ENCODE assay signal across 8 cellular contexts in genomic region chr1:74964508-74964907, GRCh38.
DNase-seq lines count a peak whose midpoint lies in the region; ATAC-seq and TF ChIP-seq lines count a peak whose summit lies in the region.

No MANE protein-coding gene starts in this region.

- no peak for ATAC-seq in activated T-helper 17 cell treated with anti-CD3 and anti-CD28 coated beads, Interleukin-2, amount 50 U/mL, for 72 hours (replicated peaks)

- no peak for TF ChIP-seq CTCF in mesothelial cell of epicardium (IDR thresholded peaks at IDR 0.05; ENCODE audit: unreplicated experiment)

- no peak overlapping the region for H3K27ac Mint-ChIP-seq in mesothelial cell of epicardium
- H3K27ac Mint-ChIP-seq in activated T-helper 17 cell treated with anti-CD3 and anti-CD28 coated beads, Interleukin-2, amount 50 U/mL, for 72 hours: no peak overlapping the region

- H3K4me1 Mint-ChIP-seq in mesothelial cell of epicardium: peaks cover 8% of the 10 kb centered on the region
- no peaks in the 10 kb centered on the region for H3K4me1 Mint-ChIP-seq in activated T-helper 17 cell treated with anti-CD3 and anti-CD28 coated beads, Interleukin-2, amount 50 U/mL, for 72 hours

- no peak overlapping the region for H3K4me3 Mint-ChIP-seq in mesothelial cell of epicardium
- H3K4me3 Mint-ChIP-seq in activated T-helper 17 cell treated with anti-CD3 and anti-CD28 coated beads, Interleukin-2, amount 50 U/mL, for 72 hours: no peak overlapping the region

- no peaks in the 10 kb centered on the region for H3K36me3 Mint-ChIP-seq in mesothelial cell of epicardium
- no peaks in the 10 kb centered on the region for H3K36me3 Mint-ChIP-seq in activated T-helper 17 cell treated with anti-CD3 and anti-CD28 coated beads, Interleukin-2, amount 50 U/mL, for 72 hours (ENCODE audit: low read depth)

- peaks cover 24% of the 10 kb centered on the region for H3K27me3 Mint-ChIP-seq in mesothelial cell of epicardium (ENCODE audit: low read depth)
- no peaks in the 10 kb centered on the region for H3K27me3 Mint-ChIP-seq in activated T-helper 17 cell treated with anti-CD3 and anti-CD28 coated beads, Interleukin-2, amount 50 U/mL, for 72 hours

- no peaks in the 10 kb centered on the region for H3K9me3 Mint-ChIP-seq in mesothelial cell of epicardium
- peaks cover 4% of the 10 kb centered on the region for H3K9me3 Mint-ChIP-seq in activated T-helper 17 cell treated with anti-CD3 and anti-CD28 coated beads, Interleukin-2, amount 50 U/mL, for 72 hours

- peak; percentile 65 for DNase-seq in DMS53 treated with DMSO at 0.1 percent for 48 hours (lab: John Stamatoyannopoulos, UW; ENCODE audit: unreplicated experiment)
- peak; percentile 99 for DNase-seq in NCI-H1105 treated with DMSO at 0.1 percent for 48 hours (lab: John Stamatoyannopoulos, UW)
- peak; percentile 77 to 87 for DNase-seq in SHP77 (lab: John Stamatoyannopoulos, UW)
- peak; percentile 53 to 69 for DNase-seq in mesothelial cell of epicardium (ENCODE audit: low spot score in 2 of 2, unreplicated experiment in 2 of 2)
- DNase-seq in stimulated activated CD4-positive, alpha-beta T cell treated with anti-CD3 and anti-CD28 coated beads, Interleukin-1b, Interleukin-23, amount 100 ng/mL, for 48 hours: no peak
- no peak for DNase-seq in amniotic stem cell (lab: John Stamatoyannopoulos, UW)
- DNase-seq in stimulated activated CD4-positive, alpha-beta T cell treated with anti-CD3 and anti-CD28 coated beads, Interleukin-2, amount 100 ng/mL, for 48 hours: no peak

Comparison
In these comparisons a context has a peak if more than half of its experiments do, and no peak if none do; other contexts are left out.
1. DNase-seq: peak in DMS53 treated with DMSO at 0.1 percent for 48 hours (single experiment), NCI-H1105 treated with DMSO at 0.1 percent for 48 hours (single experiment), SHP77 (2 of 2) and mesothelial cell of epicardium (2 of 2); none in stimulated activated CD4-positive, alpha-beta T cell treated with anti-CD3 and anti-CD28 coated beads, Interleukin-1b, Interleukin-23, amount 100 ng/mL, for 48 hours (single experiment), amniotic stem cell (single experiment) and stimulated activated CD4-positive, alpha-beta T cell treated with anti-CD3 and anti-CD28 coated beads, Interleukin-2, amount 100 ng/mL, for 48 hours (0 of 2).